1 cellular context compared by ENCODE assay signal in the genomic region with DNA sequence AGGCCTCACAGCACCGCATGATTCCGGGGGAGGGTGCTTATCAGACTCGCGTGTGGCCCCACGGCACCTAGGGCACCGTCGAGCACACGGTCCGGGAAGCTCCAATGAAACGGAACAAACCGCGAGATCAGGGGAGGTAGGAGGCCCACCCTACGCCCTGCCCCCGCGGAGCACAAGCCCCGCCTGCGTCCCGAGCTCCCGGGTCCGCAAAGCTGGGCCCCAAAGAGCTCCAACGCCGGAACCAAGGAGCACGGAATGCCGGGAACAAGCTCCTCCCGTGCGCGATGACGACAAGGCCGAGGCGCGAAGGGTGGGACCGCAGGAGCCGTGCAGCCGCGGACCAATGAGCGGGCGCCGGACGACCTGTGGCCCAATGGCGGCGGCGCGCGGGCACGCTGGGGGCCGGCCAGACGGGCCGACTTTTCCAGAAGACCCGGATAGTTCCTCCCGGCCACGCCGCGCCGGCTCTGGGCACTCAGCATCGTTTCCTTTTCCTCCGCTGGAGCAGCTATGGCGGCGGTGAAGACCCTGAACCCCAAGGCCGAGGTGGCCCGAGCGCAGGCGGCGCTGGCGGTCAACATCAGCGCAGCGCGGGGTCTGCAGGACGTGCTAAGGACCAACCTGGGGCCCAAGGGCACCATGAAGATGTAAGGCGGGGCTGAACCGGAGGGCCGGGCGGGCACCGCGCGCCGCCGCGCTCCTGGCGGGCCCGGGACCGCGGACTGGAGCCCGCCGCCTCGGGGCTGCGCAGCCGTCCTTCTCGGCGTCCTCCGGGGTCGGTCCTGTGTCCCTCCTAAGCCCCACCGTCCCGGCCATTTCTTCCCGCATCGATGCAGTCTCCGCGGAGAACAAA.
TF ChIP-seq lines count a peak whose summit lies in the region.

A gene with protein sequence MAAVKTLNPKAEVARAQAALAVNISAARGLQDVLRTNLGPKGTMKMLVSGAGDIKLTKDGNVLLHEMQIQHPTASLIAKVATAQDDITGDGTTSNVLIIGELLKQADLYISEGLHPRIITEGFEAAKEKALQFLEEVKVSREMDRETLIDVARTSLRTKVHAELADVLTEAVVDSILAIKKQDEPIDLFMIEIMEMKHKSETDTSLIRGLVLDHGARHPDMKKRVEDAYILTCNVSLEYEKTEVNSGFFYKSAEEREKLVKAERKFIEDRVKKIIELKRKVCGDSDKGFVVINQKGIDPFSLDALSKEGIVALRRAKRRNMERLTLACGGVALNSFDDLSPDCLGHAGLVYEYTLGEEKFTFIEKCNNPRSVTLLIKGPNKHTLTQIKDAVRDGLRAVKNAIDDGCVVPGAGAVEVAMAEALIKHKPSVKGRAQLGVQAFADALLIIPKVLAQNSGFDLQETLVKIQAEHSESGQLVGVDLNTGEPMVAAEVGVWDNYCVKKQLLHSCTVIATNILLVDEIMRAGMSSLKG (plus strand): TSS at position 427 of the 853 bp plus-strand sequence. CDS start 84 bp downstream, at position 511.
A gene (minus strand): TSS at position 106 of the 853 bp plus-strand sequence. CDS start 30,232 bp downstream, outside the sequence.

TF ChIP-seq in K562, 482 proteins besides CTCF, POLR2A, EP300 and RAD21 (continued from another document and continues in another):
- TF ChIP-seq, protein P1, sequence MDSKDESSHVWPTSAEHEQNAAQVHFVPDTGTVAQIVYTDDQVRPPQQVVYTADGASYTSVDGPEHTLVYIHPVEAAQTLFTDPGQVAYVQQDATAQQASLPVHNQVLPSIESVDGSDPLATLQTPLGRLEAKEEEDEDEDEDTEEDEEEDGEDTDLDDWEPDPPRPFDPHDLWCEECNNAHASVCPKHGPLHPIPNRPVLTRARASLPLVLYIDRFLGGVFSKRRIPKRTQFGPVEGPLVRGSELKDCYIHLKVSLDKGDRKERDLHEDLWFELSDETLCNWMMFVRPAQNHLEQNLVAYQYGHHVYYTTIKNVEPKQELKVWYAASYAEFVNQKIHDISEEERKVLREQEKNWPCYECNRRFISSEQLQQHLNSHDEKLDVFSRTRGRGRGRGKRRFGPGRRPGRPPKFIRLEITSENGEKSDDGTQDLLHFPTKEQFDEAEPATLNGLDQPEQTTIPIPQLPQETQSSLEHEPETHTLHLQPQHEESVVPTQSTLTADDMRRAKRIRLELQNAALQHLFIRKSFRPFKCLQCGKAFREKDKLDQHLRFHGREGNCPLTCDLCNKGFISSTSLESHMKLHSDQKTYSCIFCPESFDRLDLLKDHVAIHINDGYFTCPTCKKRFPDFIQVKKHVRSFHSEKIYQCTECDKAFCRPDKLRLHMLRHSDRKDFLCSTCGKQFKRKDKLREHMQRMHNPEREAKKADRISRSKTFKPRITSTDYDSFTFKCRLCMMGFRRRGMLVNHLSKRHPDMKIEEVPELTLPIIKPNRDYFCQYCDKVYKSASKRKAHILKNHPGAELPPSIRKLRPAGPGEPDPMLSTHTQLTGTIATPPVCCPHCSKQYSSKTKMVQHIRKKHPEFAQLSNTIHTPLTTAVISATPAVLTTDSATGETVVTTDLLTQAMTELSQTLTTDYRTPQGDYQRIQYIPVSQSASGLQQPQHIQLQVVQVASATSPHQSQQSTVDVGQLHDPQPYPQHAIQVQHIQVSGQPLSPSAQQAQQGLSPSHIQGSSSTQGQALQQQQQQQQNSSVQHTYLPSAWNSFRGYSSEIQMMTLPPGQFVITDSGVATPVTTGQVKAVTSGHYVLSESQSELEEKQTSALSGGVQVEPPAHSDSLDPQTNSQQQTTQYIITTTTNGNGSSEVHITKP (IDR thresholded peaks at IDR 0.05; ENCODE audit: partially characterized antibody), result peak; percentile 46
- TF ChIP-seq SMARCA4 (IDR thresholded peaks at IDR 0.05), result no peak; the same call in 1 of the 2 replicates
- TF ChIP-seq, protein P2, sequence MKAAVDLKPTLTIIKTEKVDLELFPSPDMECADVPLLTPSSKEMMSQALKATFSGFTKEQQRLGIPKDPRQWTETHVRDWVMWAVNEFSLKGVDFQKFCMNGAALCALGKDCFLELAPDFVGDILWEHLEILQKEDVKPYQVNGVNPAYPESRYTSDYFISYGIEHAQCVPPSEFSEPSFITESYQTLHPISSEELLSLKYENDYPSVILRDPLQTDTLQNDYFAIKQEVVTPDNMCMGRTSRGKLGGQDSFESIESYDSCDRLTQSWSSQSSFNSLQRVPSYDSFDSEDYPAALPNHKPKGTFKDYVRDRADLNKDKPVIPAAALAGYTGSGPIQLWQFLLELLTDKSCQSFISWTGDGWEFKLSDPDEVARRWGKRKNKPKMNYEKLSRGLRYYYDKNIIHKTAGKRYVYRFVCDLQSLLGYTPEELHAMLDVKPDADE (conservative IDR thresholded peaks at IDR 0.05; ENCODE audit: control insufficient read depth, low read depth, low read length), result 0 out of 2 replicates have a peak, but pooled peaks have one; percentile 28
- peak; percentile 81 for TF ChIP-seq SIN3B (IDR thresholded peaks at IDR 0.05; ENCODE audit: low read depth)
- TF ChIP-seq, protein P3, sequence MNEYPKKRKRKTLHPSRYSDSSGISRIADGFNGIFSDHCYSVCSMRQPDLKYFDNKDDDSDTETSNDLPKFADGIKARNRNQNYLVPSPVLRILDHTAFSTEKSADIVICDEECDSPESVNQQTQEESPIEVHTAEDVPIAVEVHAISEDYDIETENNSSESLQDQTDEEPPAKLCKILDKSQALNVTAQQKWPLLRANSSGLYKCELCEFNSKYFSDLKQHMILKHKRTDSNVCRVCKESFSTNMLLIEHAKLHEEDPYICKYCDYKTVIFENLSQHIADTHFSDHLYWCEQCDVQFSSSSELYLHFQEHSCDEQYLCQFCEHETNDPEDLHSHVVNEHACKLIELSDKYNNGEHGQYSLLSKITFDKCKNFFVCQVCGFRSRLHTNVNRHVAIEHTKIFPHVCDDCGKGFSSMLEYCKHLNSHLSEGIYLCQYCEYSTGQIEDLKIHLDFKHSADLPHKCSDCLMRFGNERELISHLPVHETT (CRISPR knock-in tag; conservative IDR thresholded peaks at IDR 0.05 in 1 of 2, IDR thresholded peaks at IDR 0.05 in 1 of 2), result peak in 1 of 2 experiments; percentile 89; a peak in 2 of 4 replicates
- TF ChIP-seq NCOA1 (IDR thresholded peaks at IDR 0.05; ENCODE audit: low read depth), result 0 out of 2 replicates have a peak, but pooled peaks have one; percentile 57
- no peak for TF ChIP-seq OTX1 (CRISPR knock-in tag; IDR thresholded peaks at IDR 0.05)
- TF ChIP-seq, protein P4, sequence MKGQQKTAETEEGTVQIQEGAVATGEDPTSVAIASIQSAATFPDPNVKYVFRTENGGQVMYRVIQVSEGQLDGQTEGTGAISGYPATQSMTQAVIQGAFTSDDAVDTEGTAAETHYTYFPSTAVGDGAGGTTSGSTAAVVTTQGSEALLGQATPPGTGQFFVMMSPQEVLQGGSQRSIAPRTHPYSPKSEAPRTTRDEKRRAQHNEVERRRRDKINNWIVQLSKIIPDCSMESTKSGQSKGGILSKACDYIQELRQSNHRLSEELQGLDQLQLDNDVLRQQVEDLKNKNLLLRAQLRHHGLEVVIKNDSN (CRISPR knock-in tag; IDR thresholded peaks at IDR 0.05), result peak; percentile 68; the same call in 1 of the 2 replicates
- TF ChIP-seq, protein P5, sequence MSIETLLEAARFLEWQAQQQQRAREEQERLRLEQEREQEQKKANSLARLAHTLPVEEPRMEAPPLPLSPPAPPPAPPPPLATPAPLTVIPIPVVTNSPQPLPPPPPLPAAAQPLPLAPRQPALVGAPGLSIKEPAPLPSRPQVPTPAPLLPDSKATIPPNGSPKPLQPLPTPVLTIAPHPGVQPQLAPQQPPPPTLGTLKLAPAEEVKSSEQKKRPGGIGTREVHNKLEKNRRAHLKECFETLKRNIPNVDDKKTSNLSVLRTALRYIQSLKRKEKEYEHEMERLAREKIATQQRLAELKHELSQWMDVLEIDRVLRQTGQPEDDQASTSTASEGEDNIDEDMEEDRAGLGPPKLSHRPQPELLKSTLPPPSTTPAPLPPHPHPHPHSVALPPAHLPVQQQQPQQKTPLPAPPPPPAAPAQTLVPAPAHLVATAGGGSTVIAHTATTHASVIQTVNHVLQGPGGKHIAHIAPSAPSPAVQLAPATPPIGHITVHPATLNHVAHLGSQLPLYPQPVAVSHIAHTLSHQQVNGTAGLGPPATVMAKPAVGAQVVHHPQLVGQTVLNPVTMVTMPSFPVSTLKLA (conservative IDR thresholded peaks at IDR 0.05), result peak in 1 of 2 experiments; percentile 90
- TF ChIP-seq SUPT5H (IDR thresholded peaks at IDR 0.05), result peak; percentile 89
- no peak for TF ChIP-seq SMARCA5 (IDR thresholded peaks at IDR 0.05)
- TF ChIP-seq CCNT2 (IDR thresholded peaks at IDR 0.05; ENCODE audit: borderline replicate concordance, extremely low read depth, insufficient read length, low read depth, low read length), result peak; percentile 82
- TF ChIP-seq, protein P6, sequence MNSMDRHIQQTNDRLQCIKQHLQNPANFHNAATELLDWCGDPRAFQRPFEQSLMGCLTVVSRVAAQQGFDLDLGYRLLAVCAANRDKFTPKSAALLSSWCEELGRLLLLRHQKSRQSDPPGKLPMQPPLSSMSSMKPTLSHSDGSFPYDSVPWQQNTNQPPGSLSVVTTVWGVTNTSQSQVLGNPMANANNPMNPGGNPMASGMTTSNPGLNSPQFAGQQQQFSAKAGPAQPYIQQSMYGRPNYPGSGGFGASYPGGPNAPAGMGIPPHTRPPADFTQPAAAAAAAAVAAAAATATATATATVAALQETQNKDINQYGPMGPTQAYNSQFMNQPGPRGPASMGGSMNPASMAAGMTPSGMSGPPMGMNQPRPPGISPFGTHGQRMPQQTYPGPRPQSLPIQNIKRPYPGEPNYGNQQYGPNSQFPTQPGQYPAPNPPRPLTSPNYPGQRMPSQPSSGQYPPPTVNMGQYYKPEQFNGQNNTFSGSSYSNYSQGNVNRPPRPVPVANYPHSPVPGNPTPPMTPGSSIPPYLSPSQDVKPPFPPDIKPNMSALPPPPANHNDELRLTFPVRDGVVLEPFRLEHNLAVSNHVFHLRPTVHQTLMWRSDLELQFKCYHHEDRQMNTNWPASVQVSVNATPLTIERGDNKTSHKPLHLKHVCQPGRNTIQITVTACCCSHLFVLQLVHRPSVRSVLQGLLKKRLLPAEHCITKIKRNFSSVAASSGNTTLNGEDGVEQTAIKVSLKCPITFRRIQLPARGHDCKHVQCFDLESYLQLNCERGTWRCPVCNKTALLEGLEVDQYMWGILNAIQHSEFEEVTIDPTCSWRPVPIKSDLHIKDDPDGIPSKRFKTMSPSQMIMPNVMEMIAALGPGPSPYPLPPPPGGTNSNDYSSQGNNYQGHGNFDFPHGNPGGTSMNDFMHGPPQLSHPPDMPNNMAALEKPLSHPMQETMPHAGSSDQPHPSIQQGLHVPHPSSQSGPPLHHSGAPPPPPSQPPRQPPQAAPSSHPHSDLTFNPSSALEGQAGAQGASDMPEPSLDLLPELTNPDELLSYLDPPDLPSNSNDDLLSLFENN (IDR thresholded peaks at IDR 0.05; ENCODE audit: low read depth in 2 of 2, low read length in 2 of 2), result peak in 1 of 2 experiments; percentile 43; a peak in 1 of 4 replicates
- TF ChIP-seq NRF1 (conservative IDR thresholded peaks at IDR 0.05 in 1 of 2, IDR thresholded peaks at IDR 0.05 in 1 of 2), result peak; percentile 85 to 88
- TF ChIP-seq ETV5 (CRISPR knock-in tag; IDR thresholded peaks at IDR 0.05; ENCODE audit: low read depth), result peak; percentile 86
- TF ChIP-seq KHSRP (IDR thresholded peaks at IDR 0.05), result no peak
- peak in 1 of 2 experiments; percentile 35; a peak in 1 of 4 replicates for TF ChIP-seq TRIM24 (IDR thresholded peaks at IDR 0.05)
- TF ChIP-seq, protein P7, sequence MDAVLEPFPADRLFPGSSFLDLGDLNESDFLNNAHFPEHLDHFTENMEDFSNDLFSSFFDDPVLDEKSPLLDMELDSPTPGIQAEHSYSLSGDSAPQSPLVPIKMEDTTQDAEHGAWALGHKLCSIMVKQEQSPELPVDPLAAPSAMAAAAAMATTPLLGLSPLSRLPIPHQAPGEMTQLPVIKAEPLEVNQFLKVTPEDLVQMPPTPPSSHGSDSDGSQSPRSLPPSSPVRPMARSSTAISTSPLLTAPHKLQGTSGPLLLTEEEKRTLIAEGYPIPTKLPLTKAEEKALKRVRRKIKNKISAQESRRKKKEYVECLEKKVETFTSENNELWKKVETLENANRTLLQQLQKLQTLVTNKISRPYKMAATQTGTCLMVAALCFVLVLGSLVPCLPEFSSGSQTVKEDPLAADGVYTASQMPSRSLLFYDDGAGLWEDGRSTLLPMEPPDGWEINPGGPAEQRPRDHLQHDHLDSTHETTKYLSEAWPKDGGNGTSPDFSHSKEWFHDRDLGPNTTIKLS (IDR thresholded peaks at IDR 0.05; ENCODE audit: borderline replicate concordance, low read depth), result peak; percentile 64; the same call in 1 of the 2 replicates
- TF ChIP-seq CBFB (CRISPR knock-in tag; IDR thresholded peaks at IDR 0.05), result 0 out of 2 replicates have a peak, but pooled peaks have one; percentile 47
- peak; percentile 39; the same call in 1 of the 2 replicates for TF ChIP-seq ZNF24 (IDR thresholded peaks at IDR 0.05)
- no peak for TF ChIP-seq PTTG1 (tag; IDR thresholded peaks at IDR 0.05; ENCODE audit: low read depth)
- TF ChIP-seq, protein P8, sequence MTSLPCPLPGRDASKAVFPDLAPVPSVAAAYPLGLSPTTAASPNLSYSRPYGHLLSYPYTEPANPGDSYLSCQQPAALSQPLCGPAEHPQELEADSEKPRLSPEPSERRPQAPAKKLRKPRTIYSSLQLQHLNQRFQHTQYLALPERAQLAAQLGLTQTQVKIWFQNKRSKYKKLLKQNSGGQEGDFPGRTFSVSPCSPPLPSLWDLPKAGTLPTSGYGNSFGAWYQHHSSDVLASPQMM (CRISPR knock-in tag; IDR thresholded peaks at IDR 0.05), result no peak
- peak; percentile 91; the same call in 1 of the 2 replicates for TF ChIP-seq MBD2 (IDR thresholded peaks at IDR 0.05; ENCODE audit: borderline replicate concordance, low read depth)
- TF ChIP-seq RBBP5 (IDR thresholded peaks at IDR 0.05; ENCODE audit: borderline replicate concordance, insufficient read depth, low read length, poor library complexity, severe bottlenecking), result peak; percentile 48
- peak in 1 of 2 experiments; percentile 55; a peak in 2 of 4 replicates for TF ChIP-seq RCOR1 (IDR thresholded peaks at IDR 0.05; ENCODE audit: borderline replicate concordance in 1 of 2, low read depth in 2 of 2, low read length in 2 of 2)
- TF ChIP-seq ELF1 (tag; IDR thresholded peaks at IDR 0.05), result peak; percentile 62; the same call in 1 of the 2 replicates
- no peak for TF ChIP-seq SMARCB1 (IDR thresholded peaks at IDR 0.05; ENCODE audit: insufficient read length, low read depth)
- TF ChIP-seq YY1 (IDR thresholded peaks at IDR 0.05; ENCODE audit: borderline replicate concordance in 1 of 3, control insufficient read depth in 1 of 3, extremely low read depth in 1 of 3, insufficient read depth in 3 of 3, insufficient read length in 1 of 3, insufficient replicate concordance in 2 of 3, low read depth in 1 of 3, low read length in 2 of 3), result peak; percentile 58 to 84 (median 82)
- peak in 1 of 2 experiments; percentile 22; a peak in 1 of 3 replicates for TF ChIP-seq CBX3 (IDR thresholded peaks at IDR 0.05; ENCODE audit: borderline replicate concordance in 1 of 2, low read length in 2 of 2)
- TF ChIP-seq CBFA2T3 (IDR thresholded peaks at IDR 0.05), result peak; percentile 28; the same call in 1 of the 2 replicates
- no peak for TF ChIP-seq CBFA2T2 (conservative IDR thresholded peaks at IDR 0.05)
- TF ChIP-seq RBM25 (IDR thresholded peaks at IDR 0.05; ENCODE audit: low read depth, low read length, severe bottlenecking), result peak; percentile 100
- TF ChIP-seq ZBED1 (IDR thresholded peaks at IDR 0.05), result peak; percentile 68
- peak; percentile 39; the same call in 1 of the 2 replicates for TF ChIP-seq ARID1B (IDR thresholded peaks at IDR 0.05)
- TF ChIP-seq, protein P9, sequence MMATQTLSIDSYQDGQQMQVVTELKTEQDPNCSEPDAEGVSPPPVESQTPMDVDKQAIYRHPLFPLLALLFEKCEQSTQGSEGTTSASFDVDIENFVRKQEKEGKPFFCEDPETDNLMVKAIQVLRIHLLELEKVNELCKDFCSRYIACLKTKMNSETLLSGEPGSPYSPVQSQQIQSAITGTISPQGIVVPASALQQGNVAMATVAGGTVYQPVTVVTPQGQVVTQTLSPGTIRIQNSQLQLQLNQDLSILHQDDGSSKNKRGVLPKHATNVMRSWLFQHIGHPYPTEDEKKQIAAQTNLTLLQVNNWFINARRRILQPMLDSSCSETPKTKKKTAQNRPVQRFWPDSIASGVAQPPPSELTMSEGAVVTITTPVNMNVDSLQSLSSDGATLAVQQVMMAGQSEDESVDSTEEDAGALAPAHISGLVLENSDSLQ (IDR thresholded peaks at IDR 0.05), result peak; percentile 32; the same call in 1 of the 2 replicates
- TF ChIP-seq SOX6 (IDR thresholded peaks at IDR 0.05), result peak; percentile 37; the same call in 1 of the 2 replicates
